ENCODE assay signal across 8 cellular contexts in genomic region chr21:43269461-43269860, GRCh38.
A peak's percentile ranks its signal among the peaks of the same experiment; 100 is the strongest.
DNase-seq lines count a peak whose midpoint lies in the region; ATAC-seq and TF ChIP-seq lines count a peak whose summit lies in the region.

No MANE protein-coding gene starts in this region.

- H3K4me1 ChIP-seq in effector memory CD4-positive, alpha-beta T cell (ENCODE audit: control insufficient read depth, insufficient read depth, low read length, poor library complexity, severe bottlenecking): no peaks in the 10 kb centered on the region

- peaks cover 4% of the 10 kb centered on the region for H3K27me3 ChIP-seq in effector memory CD4-positive, alpha-beta T cell (replicated peaks; ENCODE audit: control insufficient read depth, insufficient read depth, low read length, poor library complexity, severe bottlenecking)

- no peaks in the 10 kb centered on the region for H3K27me3 Mint-ChIP-seq in mesothelial cell of epicardium (ENCODE audit: low read depth)

- peaks cover 2% of the 10 kb centered on the region for H3K4me1 Mint-ChIP-seq in mesothelial cell of epicardium

- H3K9me3 Mint-ChIP-seq in mesothelial cell of epicardium: no peaks in the 10 kb centered on the region

- no peak for ATAC-seq in HG02840 (IDR thresholded peaks at IDR 0.05; ENCODE audit: low FRiP score, unreplicated experiment)

- H3K4me3 ChIP-seq in GM12864 (ENCODE audit: low read depth, low read length): no peak overlapping the region
- no peak overlapping the region for H3K4me3 ChIP-seq in effector memory CD4-positive, alpha-beta T cell (ENCODE audit: insufficient read depth, low read depth, low read length, poor library complexity, severe bottlenecking)

- peak; percentile 73 for TF ChIP-seq CTCF in GM12864 (IDR thresholded peaks at IDR 0.05; ENCODE audit: low read depth, low read length, missing control alignments)
- no peak for TF ChIP-seq CTCF in mesothelial cell of epicardium (IDR thresholded peaks at IDR 0.05; ENCODE audit: unreplicated experiment)

- no peak overlapping the region for H3K27ac ChIP-seq in effector memory CD4-positive, alpha-beta T cell (ENCODE audit: insufficient read depth, low read length, poor library complexity, severe bottlenecking)

- no peaks in the 10 kb centered on the region for H3K36me3 ChIP-seq in effector memory CD4-positive, alpha-beta T cell (ENCODE audit: control insufficient read depth, insufficient read depth, low read length)

- H3K27ac Mint-ChIP-seq in mesothelial cell of epicardium: no peak overlapping the region

- DNase-seq in GM12864 (ENCODE audit: low read depth): no peak
- DNase-seq in T-helper 9 cell: peak; percentile 40
- DNase-seq in effector memory CD4-positive, alpha-beta T cell: peak in 2 of 3 donors; percentile 13 to 19
- DNase-seq in stimulated activated CD4-positive, alpha-beta T cell treated with anti-CD3 and anti-CD28 coated beads, Interleukin-2, amount 100 ng/mL, for 4 hours (ENCODE audit: low read depth): peak; percentile 23
- DNase-seq in mesothelial cell of epicardium (ENCODE audit: low spot score in 2 of 2, unreplicated experiment in 2 of 2): no peak
- DNase-seq in occipital lobe (lab: John Stamatoyannopoulos, UW): no peak
- no peak for DNase-seq in DMS79 (lab: John Stamatoyannopoulos, UW)

- H3K4me3 Mint-ChIP-seq in mesothelial cell of epicardium: no peak overlapping the region

- H3K36me3 Mint-ChIP-seq in mesothelial cell of epicardium: no peaks in the 10 kb centered on the region

- H3K9me3 ChIP-seq in effector memory CD4-positive, alpha-beta T cell (ENCODE audit: control insufficient read depth, low read length): no peaks in the 10 kb centered on the region

Comparison
In these comparisons a context has a peak if more than half of its experiments do, and no peak if none do; other contexts are left out.
1. DNase-seq: peak in T-helper 9 cell (single experiment), effector memory CD4-positive, alpha-beta T cell (2 of 3) and stimulated activated CD4-positive, alpha-beta T cell treated with anti-CD3 and anti-CD28 coated beads, Interleukin-2, amount 100 ng/mL, for 4 hours (single experiment); none in GM12864 (single experiment), mesothelial cell of epicardium (0 of 2), occipital lobe (single experiment) and DMS79 (single experiment).